9 cellular contexts compared by ENCODE assay signal in genomic region chr4:135464311-135464710, GRCh38.
"Had no signal": no experiment of that assay in that cellular context is flagged by ENCODE, and none has a peak within 500 bp of the region (broad histone marks: within the 10 kb centered on the region; RNA-seq: fewer than 3 reads in every experiment).

No MANE protein-coding gene starts in this region.

- H3K4me1 Mint-ChIP-seq: IgD-negative memory B cell had no signal

- FAIRE-seq: HepG2, HTR-8/SVneo, K562 had no signal

- H3K27me3 Mint-ChIP-seq: IgD-negative memory B cell had no signal

- DNase-seq: IMR-90, KBM-7, KG1 had no signal

- H3K9ac ChIP-seq: KMS-11 had no signal

- H3K27ac Mint-ChIP-seq: IgD-negative memory B cell had no signal

- H3K4me3 Mint-ChIP-seq: IgD-negative memory B cell had no signal

- H3K4me2 ChIP-seq: KMS-11 had no signal

- H3K4me3 ChIP-seq: K562 had no signal

- H3K36me3 Mint-ChIP-seq: IgD-negative memory B cell had no signal

- ATAC-seq: HepG2, K562 had no signal

- H3K27ac ChIP-seq: HL-60, KMS-11 had no signal
